In genomic region chr2:165562235-165562634, GRCh38 we compare ENCODE assay signal across 22 cellular contexts.
"Had no signal": no experiment of that assay in that cellular context is flagged by ENCODE, and none has a peak within 500 bp of the region (broad histone marks: within the 10 kb centered on the region; RNA-seq: fewer than 3 reads in every experiment).

No MANE protein-coding gene starts in this region.

- H3K27ac ChIP-seq: ascending aorta, brain microvascular endothelial cell, left lung, testis had no signal

- H3K4me3 ChIP-seq: ascending aorta, esophagus muscularis mucosa, left lung, sigmoid colon, testis had no signal

- H3K36me3 ChIP-seq: ascending aorta, brain microvascular endothelial cell, esophagus muscularis mucosa, left lung, sigmoid colon had no signal

- H3K9me3 ChIP-seq: ascending aorta, esophagus muscularis mucosa, left lung, sigmoid colon, testis had no signal

- ATAC-seq: activated CD8-positive, alpha-beta T cell treated with anti-CD3 and anti-CD28 coated beads, Interleukin-2, amount 10 ng/mL, durations not matched to agents 7 days and 5 days; activated naive CD8-positive, alpha-beta T cell treated with anti-CD3 and anti-CD28 coated beads, Interleukin-2, amount 50 U/mL, for 24 hours; effector memory CD8-positive, alpha-beta T cell; left lung; natural killer cell treated with Interleukin-12 subunit alpha and Interleukin-12 subunit beta and Interleukin-15 and Interleukin-18, amount 100 ng/mL, for 72 hours; stimulated activated naive B cell treated with anti-CD40 and anti-IgM and Interleukin-4, amounts not matched to agents 10 μg/mL and 1 μg/mL and 100 μg/mL, for 72 hours had no signal

- H3K4me1 ChIP-seq: ascending aorta, esophagus muscularis mucosa, left lung, sigmoid colon, testis had no signal

- DNase-seq: activated CD4-positive, alpha-beta T cell treated with anti-CD3 and anti-CD28 coated beads for 1 hour; activated CD4-positive, alpha-beta T cell treated with anti-CD3 and anti-CD28 coated beads, Interleukin-2, amount 50 U/mL, for 1 hour; activated CD8-positive, alpha-beta T cell treated with anti-CD3 and anti-CD28 coated beads, Interleukin-2, amount 10 ng/mL, durations not matched to agents 7 days and 5 days; activated gamma-delta T cell; activated naive CD4-positive, alpha-beta T cell treated with anti-CD3 and anti-CD28 coated beads, Interleukin-2, amount 50 U/mL, for 16 hours; activated naive CD8-positive, alpha-beta T cell treated with anti-CD3 and anti-CD28 coated beads, Interleukin-2, amount 50 U/mL, for 24 hours; brain microvascular endothelial cell; effector memory CD8-positive, alpha-beta T cell; immature natural killer cell; kidney glomerular epithelial cell; left lung; mammary epithelial cell; occipital lobe; sigmoid colon; stimulated activated CD4-positive, alpha-beta T cell treated with anti-CD3 and anti-CD28 coated beads, Interleukin-2, amount 100 ng/mL, for 48 hours; stimulated activated CD8-positive, alpha-beta memory T cell treated with anti-CD3 and anti-CD28 coated beads, Interleukin-4, amount 100 ng/mL, for 48 hours; stimulated activated naive B cell treated with anti-CD40 and anti-IgM and Interleukin-4, amounts not matched to agents 10 μg/mL and 1 μg/mL and 100 μg/mL, for 72 hours; T-helper 1 cell; testis had no signal

- H3K27me3 ChIP-seq: ascending aorta, brain microvascular endothelial cell, esophagus muscularis mucosa, left lung, sigmoid colon, testis had no signal
